Comparison of ENCODE assay signal across 7 cellular contexts in genomic region chr22:22848364-22848866, GRCh38. TPM values are rescaled to one million over a fixed set of nuclear protein-coding genes. Genes with fewer than 3 reads are reported as not detected.
DNase-seq lines count a peak whose midpoint lies in the region; TF ChIP-seq lines count a peak whose summit lies in the region.

No MANE protein-coding gene starts in this region.

- H3K4me2 ChIP-seq in mesendoderm (ENCODE audit: low read length), result no peak overlapping the region

- H3K18ac ChIP-seq in mesendoderm (ENCODE audit: low read length), result no peak overlapping the region

- no peak overlapping the region for H4K5ac ChIP-seq in mesendoderm (ENCODE audit: low read length)

- WGBS in mesendoderm (ENCODE audit: extremely low coverage, insufficient coverage, low lambda C conversion rate), result no CpG with 5 or more reads among the region's 5 CpGs

- no peaks in the 10 kb centered on the region for H3K79me2 ChIP-seq in mesendoderm (ENCODE audit: control insufficient read depth, insufficient read depth, low read length)

- H4K8ac ChIP-seq in mesendoderm (ENCODE audit: low read depth, low read length), result no peak overlapping the region

- no peaks in the 10 kb centered on the region for H3K27me3 ChIP-seq in effector memory CD4-positive, alpha-beta T cell (replicated peaks; ENCODE audit: control insufficient read depth, insufficient read depth, low read length, poor library complexity, severe bottlenecking)
- H3K27me3 ChIP-seq in mesendoderm (ENCODE audit: insufficient read depth, low read length, poor library complexity), result no peaks in the 10 kb centered on the region

- H3K9ac ChIP-seq in mesendoderm (ENCODE audit: low read length), result no peak overlapping the region

- H3K56ac ChIP-seq in mesendoderm (ENCODE audit: low read length), result no peak overlapping the region

- no peak overlapping the region for H3K27ac ChIP-seq in effector memory CD4-positive, alpha-beta T cell (ENCODE audit: insufficient read depth, low read length, poor library complexity, severe bottlenecking)
- no peak overlapping the region for H3K27ac ChIP-seq in mesendoderm (ENCODE audit: low read depth, low read length)

- H3K4me1 ChIP-seq in effector memory CD4-positive, alpha-beta T cell (ENCODE audit: control insufficient read depth, insufficient read depth, low read length, poor library complexity, severe bottlenecking), result peaks cover 9% of the 10 kb centered on the region
- no peaks in the 10 kb centered on the region for H3K4me1 ChIP-seq in mesendoderm (ENCODE audit: control insufficient read depth, low read depth, low read length)

- no peaks in the 10 kb centered on the region for H3K36me3 ChIP-seq in effector memory CD4-positive, alpha-beta T cell (ENCODE audit: control insufficient read depth, insufficient read depth, low read length)
- H3K36me3 ChIP-seq in mesendoderm (ENCODE audit: control insufficient read depth, insufficient read depth, low read length), result no peaks in the 10 kb centered on the region

- peak; percentile 37 for DNase-seq in NCI-H1105 (lab: John Stamatoyannopoulos, UW)
- DNase-seq in activated CD4-positive, alpha-beta T cell treated with anti-CD3 and anti-CD28 coated beads, Interleukin-2, amount 50 U/mL, for 24 hours (ENCODE audit: low read depth in 1 of 2, low spot score in 1 of 2), result peak; percentile 48 to 57
- peak; percentile 27 to 52 (median 35) for DNase-seq in effector memory CD4-positive, alpha-beta T cell
- peak; percentile 65 for DNase-seq in mesendoderm
- DNase-seq in stimulated activated CD8-positive, alpha-beta memory T cell treated with anti-CD3 and anti-CD28 coated beads, Interleukin-2, amount 100 ng/mL, for 48 hours (ENCODE audit: low read depth in 2 of 2), result peak; percentile 52 to 53
- no peak for DNase-seq in cortex of kidney (lab: John Stamatoyannopoulos, UW)

- peak; percentile 84 for TF ChIP-seq CTCF in GM12873 (IDR thresholded peaks at IDR 0.05; ENCODE audit: insufficient read depth, low read depth, low read length, missing control alignments)

- no peak overlapping the region for H3K4ac ChIP-seq in mesendoderm (ENCODE audit: low read depth, low read length)

- no peak overlapping the region for H3K23ac ChIP-seq in mesendoderm (ENCODE audit: low read length)

- H3K4me3 ChIP-seq in effector memory CD4-positive, alpha-beta T cell (ENCODE audit: insufficient read depth, low read depth, low read length, poor library complexity, severe bottlenecking), result no peak overlapping the region
- H3K4me3 ChIP-seq in mesendoderm (ENCODE audit: low read length), result no peak overlapping the region

- no peak overlapping the region for H2AK5ac ChIP-seq in mesendoderm (ENCODE audit: low read length)

- H2BK15ac ChIP-seq in mesendoderm (replicated peaks; ENCODE audit: low read depth), result no peak overlapping the region

- H2BK5ac ChIP-seq in mesendoderm (ENCODE audit: low read length), result no peak overlapping the region

- no peaks in the 10 kb centered on the region for H3K79me1 ChIP-seq in mesendoderm (ENCODE audit: low read length)

- no peak overlapping the region for H2BK120ac ChIP-seq in mesendoderm (ENCODE audit: low read depth, low read length)

- no peaks in the 10 kb centered on the region for H3K9me3 ChIP-seq in effector memory CD4-positive, alpha-beta T cell (ENCODE audit: control insufficient read depth, low read length)

RNA-seq across cellular contexts. Expression of gene IGLL5, which starts 39.2 kb away (rescaled TPM):
- not detected for polyA plus RNA-seq in mesendoderm (2013, experiment 1 of 2)
- polyA plus RNA-seq in mesendoderm (2013, experiment 2 of 2), result 0.04 TPM
